Comparison of ENCODE assay signal across 16 cellular contexts in the genomic region with DNA sequence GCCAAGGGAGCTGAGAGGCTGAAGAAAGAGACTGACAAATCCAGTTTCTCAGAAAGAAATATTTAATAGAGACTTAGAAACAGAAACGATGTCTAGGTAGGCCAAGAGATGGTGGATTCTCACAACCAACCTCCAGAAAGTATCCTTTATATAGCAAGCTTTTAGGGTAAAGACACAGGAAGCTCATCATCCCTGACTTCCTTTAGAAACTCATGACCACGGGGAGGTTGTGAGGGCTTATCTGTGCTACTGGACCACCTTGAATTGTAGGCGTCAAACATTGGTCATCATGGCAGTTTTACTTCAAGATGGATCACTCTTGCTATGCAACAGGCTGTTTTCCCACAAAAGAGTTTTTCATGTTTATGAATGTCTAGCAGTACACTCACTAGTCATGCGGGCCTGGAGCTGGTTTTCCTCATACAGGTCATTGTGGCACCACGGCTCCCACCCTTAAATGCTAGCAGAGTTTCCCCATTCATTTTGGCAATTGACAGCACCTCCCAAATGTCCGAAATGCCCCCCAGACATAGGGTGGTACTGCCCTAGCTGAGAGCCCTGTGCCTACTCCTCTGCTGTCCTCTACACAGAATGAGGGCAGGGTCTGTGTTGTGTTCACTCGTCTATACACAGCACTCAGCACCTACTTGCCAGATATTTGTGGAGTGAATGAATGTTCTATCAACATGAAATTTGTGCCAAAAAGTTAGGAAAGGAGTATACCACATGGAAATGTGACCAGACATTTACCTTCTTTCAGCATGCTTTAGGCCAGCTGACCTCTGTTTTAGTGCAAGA. TPM values are rescaled to one million over a fixed set of nuclear protein-coding genes. Genes with fewer than 3 reads are reported as not detected.
DNase-seq lines count a peak whose midpoint lies in the region; ATAC-seq and TF ChIP-seq lines count a peak whose summit lies in the region.
"Had no signal": no experiment of that assay in that cellular context is flagged by ENCODE, and none has a peak within 500 bp of the region (broad histone marks: within the 10 kb centered on the region; RNA-seq: fewer than 3 reads in every experiment).

No MANE protein-coding gene starts in this region.

- H3K27me3 ChIP-seq in muscle layer of colon (ENCODE audit: control insufficient read depth in 1 of 2, insufficient read depth in 2 of 2, low read length in 2 of 2) = no peaks in the 10 kb centered on the region
- H3K27me3 ChIP-seq in tibial nerve = no peaks in the 10 kb centered on the region

- TF ChIP-seq POLR2A in tibial nerve (IDR thresholded peaks at IDR 0.05) = no peak

- H3K27me3 Mint-ChIP-seq in T-helper 17 cell = no peaks in the 10 kb centered on the region
- H3K27me3 Mint-ChIP-seq: activated naive CD4-positive, alpha-beta T cell treated with anti-CD3 and anti-CD28 coated beads, Interleukin-2, amount 50 U/mL, for 24 hours; naive thymus-derived CD8-positive, alpha-beta T cell had no signal

- no peak for TF ChIP-seq CTCF in tibial nerve (IDR thresholded peaks at IDR 0.05)

- no peak overlapping the region for H3K9ac ChIP-seq in muscle layer of colon (ENCODE audit: low read length)

- H3K4me3 ChIP-seq in muscle layer of colon (ENCODE audit: low read depth in 1 of 2, low read length in 2 of 2) = no peak overlapping the region
- H3K4me3 ChIP-seq in tibial nerve = no peak overlapping the region

- H3K9me3 ChIP-seq in muscle layer of colon (ENCODE audit: low read length) = no peaks in the 10 kb centered on the region
- H3K9me3 ChIP-seq in tibial nerve = no peaks in the 10 kb centered on the region
- H3K9me3 ChIP-seq in T-helper 17 cell (ENCODE audit: control insufficient read depth, low read length, poor library complexity, severe bottlenecking) = no peaks in the 10 kb centered on the region

- no peak overlapping the region for H3K4me3 Mint-ChIP-seq in T-helper 17 cell

- DNase-seq in caudate nucleus (lab: John Stamatoyannopoulos, UW) = no peak
- DNase-seq in tibial nerve (ENCODE audit: low spot score in 2 of 2) = peak in 1 of 2 donors; percentile 3
- DNase-seq in GM19240 (ENCODE audit: insufficient read length, low spot score) = no peak
- DNase-seq in NCI-H2196 (lab: John Stamatoyannopoulos, UW; ENCODE audit: unreplicated experiment) = no peak
- DNase-seq in HPDE6-E6E7 (ENCODE audit: extremely low spot score) = no peak
- no peak for DNase-seq in T-helper 17 cell
- DNase-seq: activated CD4-positive, alpha-beta T cell treated with anti-CD3 and anti-CD28 coated beads, Interleukin-2, amount 50 U/mL, for 1 hour; DMS79; effector memory CD4-positive, alpha-beta T cell; NCI-H1105 treated with DMSO at 0.1 percent for 48 hours; NCI-H69 had no signal

- H3K27ac ChIP-seq in caudate nucleus (ENCODE audit: low read depth, low read length) (peak overlapping the region; percentile 27), muscle layer of colon (ENCODE audit: low read depth, low read length) (peak overlapping the region; percentile 70), tibial nerve (peak overlapping the region in 3 of 4 donors; percentile 68 to 75 (median 74))

- peaks cover 15% of the 10 kb centered on the region for H3K4me1 Mint-ChIP-seq in T-helper 17 cell

- H3K36me3 Mint-ChIP-seq in T-helper 17 cell (ENCODE audit: low read depth) = peaks cover 3% of the 10 kb centered on the region

- ATAC-seq in HG03354 (IDR thresholded peaks at IDR 0.05; ENCODE audit: poor library complexity, severe bottlenecking, unreplicated experiment) = peak; percentile 27
- no peak for ATAC-seq in T-helper 17 cell
- ATAC-seq: HCT116 had no signal

- 70 to 71% methylated on average over 7 of the region's 7 CpGs for WGBS in tibial nerve, 2 donors

- H3K36me3 ChIP-seq in muscle layer of colon (ENCODE audit: insufficient read depth, low read length) (no peaks in the 10 kb centered on the region), tibial nerve (peaks cover 0 to 15% (median 0%) of the 10 kb centered on the region in 3 donors)

- H3K4me1 ChIP-seq in muscle layer of colon (ENCODE audit: insufficient read depth, low read length) = peaks cover 54% of the 10 kb centered on the region
- peaks cover 0 to 85% (median 28%) of the 10 kb centered on the region in 4 donors for H3K4me1 ChIP-seq in tibial nerve

- TF ChIP-seq EP300 in tibial nerve (IDR thresholded peaks at IDR 0.05) = no peak

- no peak overlapping the region for H3K27ac Mint-ChIP-seq in T-helper 17 cell
- H3K27ac Mint-ChIP-seq: activated naive CD4-positive, alpha-beta T cell treated with anti-CD3 and anti-CD28 coated beads, Interleukin-2, amount 50 U/mL, for 24 hours had no signal

RNA-seq across cellular contexts. Expression of gene ATP6V1E2, which starts 26.0 kb away (rescaled TPM):
- total RNA-seq in tibial nerve (1 to 10 TPM; 1.8 to 9.0 (median 3.9) TPM), T-helper 17 cell (10 to 100 TPM in 1 of 2 donors, 1 to 10 TPM in 1; 8.5 to 10.4 TPM)

RNA-seq across cellular contexts. Expression of gene RHOQ, which starts 26.1 kb away (rescaled TPM):
- total RNA-seq in tibial nerve (100 to 1,000 TPM; 116 to 149 (median 127) TPM), T-helper 17 cell (10 to 100 TPM; 19.7 to 26.5 TPM)

RNA-seq across cellular contexts. Expression of gene PIGF, which starts 48.4 kb away (rescaled TPM):
- 10 to 100 TPM in 3 of 4 donors, 1 to 10 TPM in 1; 9.6 to 31.2 (median 24.6) TPM for total RNA-seq in tibial nerve
- total RNA-seq in T-helper 17 cell = 10 to 100 TPM; 12.1 to 12.6 TPM

RNA-seq across cellular contexts. Expression of gene CRIPT, which starts 48.6 kb away (rescaled TPM):
- 10 to 100 TPM; 12.0 to 20.6 (median 17.3) TPM for total RNA-seq in tibial nerve
- total RNA-seq in T-helper 17 cell = 10 to 100 TPM; 13.5 to 14.7 TPM

Comparison
In these comparisons a context has a peak if more than half of its experiments do, and no peak if none do; other contexts are left out.
1. RNA of gene RHOQ, which starts 26.1 kb away (total RNA-seq): 116 to 149 TPM in tibial nerve; 19.7 to 26.5 TPM in T-helper 17 cell; every median in the first group is over 4 times any median in the second.
2. Peak in every context shown above with its lines, with median percentiles within 50 percentile points of each other: H3K27ac ChIP-seq.